In the genomic region with DNA sequence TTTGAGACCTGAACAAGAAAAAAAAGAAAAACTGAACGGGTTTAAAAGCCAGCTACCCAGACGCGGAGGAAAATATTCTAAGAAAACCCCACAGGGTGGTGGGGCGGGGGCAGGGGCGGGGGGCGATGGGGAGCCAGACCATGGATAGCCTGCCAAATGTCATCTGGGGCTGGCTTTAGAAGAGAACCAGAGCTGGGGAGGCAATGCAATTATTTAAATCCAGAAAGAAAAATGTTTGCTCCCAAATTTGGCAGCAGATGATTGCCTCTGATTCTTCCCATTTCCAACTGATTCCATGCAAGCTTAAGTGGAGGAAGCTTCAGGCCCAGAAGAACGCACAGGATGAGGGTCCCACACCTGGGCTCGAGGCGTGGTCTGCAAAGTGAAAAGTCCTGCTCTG, we compare ENCODE assay signal across 20 cellular contexts. TPM values are rescaled to one million over a fixed set of nuclear protein-coding genes. Genes with fewer than 3 reads are reported as not detected.
A peak's percentile ranks its signal among the peaks of the same experiment; 100 is the strongest.
DNase-seq lines count a peak whose midpoint lies in the region; ATAC-seq lines count a peak whose summit lies in the region.
"Had no signal": no experiment of that assay in that cellular context is flagged by ENCODE, and none has a peak within 500 bp of the region (broad histone marks: within the 10 kb centered on the region; RNA-seq: fewer than 3 reads in every experiment).

No MANE protein-coding gene starts in this region.

- H3K27ac ChIP-seq in HUES64 (ENCODE audit: low read depth, low read length) = peak overlapping the region; percentile 71; the same call in 1 of the 2 replicates
- H3K27ac ChIP-seq in ectodermal cell (ENCODE audit: insufficient read depth, low read depth, low read length, poor library complexity, severe bottlenecking) = peak overlapping the region; percentile 70
- H3K27ac ChIP-seq in mesodermal cell (ENCODE audit: low read depth, low read length, severe bottlenecking) = peak overlapping the region; percentile 41
- peak overlapping the region; percentile 94 for H3K27ac ChIP-seq in skeletal muscle tissue (ENCODE audit: low read depth, low read length)
- H3K27ac ChIP-seq: GM23248 had no signal

- DNase-seq in globus pallidus (ENCODE audit: low spot score) (no peak), amygdala (lab: John Stamatoyannopoulos, UW) (no peak)
- DNase-seq: ACHN; C1 segment of cervical spinal cord; CD8-positive, alpha-beta memory T cell; GM23248; Kasumi-1; NCI-H1694; NCI-H2081; NCI-H2171; NCI-H526 had no signal

- ATAC-seq in HG03025 (IDR thresholded peaks at IDR 0.05; ENCODE audit: low FRiP score, unreplicated experiment) = no peak
- ATAC-seq: HCT116, Right ventricle myocardium inferior had no signal

- H3K4me3 ChIP-seq in HUES64 (ENCODE audit: low read length) (no peak overlapping the region), ectodermal cell (ENCODE audit: insufficient read depth, low read depth, low read length) (no peak overlapping the region), mesodermal cell (ENCODE audit: extremely low read depth, insufficient read depth, low read length, poor library complexity, severe bottlenecking) (no peak overlapping the region), skeletal muscle tissue (ENCODE audit: low read length in 3 of 3) (no peak overlapping the region)
- H3K4me3 ChIP-seq: GM23248 had no signal

- no peaks in the 10 kb centered on the region for H3K9me3 ChIP-seq in HUES64 (ENCODE audit: insufficient read depth, low read depth, low read length)
- H3K9me3 ChIP-seq in ectodermal cell (ENCODE audit: control insufficient read depth, low read length) = no peaks in the 10 kb centered on the region
- H3K9me3 ChIP-seq in mesodermal cell (ENCODE audit: control insufficient read depth, low read length) = no peaks in the 10 kb centered on the region
- no peaks in the 10 kb centered on the region for H3K9me3 ChIP-seq in skeletal muscle tissue (ENCODE audit: control insufficient read depth in 3 of 3, low read length in 3 of 3)

- H3K27me3 ChIP-seq in HUES64 (ENCODE audit: insufficient read depth, low read length) = no peaks in the 10 kb centered on the region
- no peaks in the 10 kb centered on the region for H3K27me3 ChIP-seq in ectodermal cell (ENCODE audit: control insufficient read depth, insufficient read depth, low read length, poor library complexity, severe bottlenecking)
- no peaks in the 10 kb centered on the region for H3K27me3 ChIP-seq in skeletal muscle tissue (ENCODE audit: control insufficient read depth in 3 of 3, insufficient read depth in 3 of 3, low read length in 3 of 3)

- H3K9ac ChIP-seq in HUES64 (ENCODE audit: low read depth, low read length) = no peak overlapping the region
- H3K9ac ChIP-seq in skeletal muscle tissue (ENCODE audit: low read depth in 1 of 3, low read length in 3 of 3) = peak overlapping the region in 2 of 3 donors; percentile 53 to 66
- H3K9ac ChIP-seq: GM23248 had no signal

- H3K4me1 ChIP-seq in HUES64 (ENCODE audit: insufficient read depth, low read length) (peaks cover 36% of the 10 kb centered on the region), ectodermal cell (ENCODE audit: control insufficient read depth, insufficient read depth, low read length) (peaks cover 26% of the 10 kb centered on the region), mesodermal cell (ENCODE audit: control insufficient read depth, insufficient read depth, low read length, poor library complexity, severe bottlenecking) (peaks cover 27% of the 10 kb centered on the region), skeletal muscle tissue (ENCODE audit: control insufficient read depth in 3 of 3, insufficient read depth in 3 of 3, low read length in 3 of 3) (peaks cover 71 to 82% (median 79%) of the 10 kb centered on the region in 3 donors)

- H3K36me3 ChIP-seq in HUES64 (ENCODE audit: insufficient read depth, low read length) (peaks cover 10% of the 10 kb centered on the region; the same call in 1 of the 2 replicates), ectodermal cell (ENCODE audit: control insufficient read depth, insufficient read depth, low read length) (no peaks in the 10 kb centered on the region), mesodermal cell (ENCODE audit: control insufficient read depth, insufficient read depth, low read length) (peaks cover 15% of the 10 kb centered on the region), skeletal muscle tissue (ENCODE audit: control insufficient read depth in 3 of 3, insufficient read depth in 3 of 3, low read length in 3 of 3) (no peaks in the 10 kb centered on the region)

- WGBS in HUES64 = 89% methylated on average over 9 of the region's 9 CpGs
- WGBS in ectodermal cell, 2 experiments = 70 to 74% methylated on average over 9 of the region's 9 CpGs
- WGBS in mesodermal cell (ENCODE audit: insufficient coverage in 2 of 2), 2 experiments = 75 to 95% methylated on average over 3 of the region's 9 CpGs

RNA-seq across cellular contexts. Expression of gene ZNF423, which starts 34.8 kb away (rescaled TPM):
- polyA plus RNA-seq in HUES64 (2013, experiment 1 of 2) = 39.8 TPM
- polyA plus RNA-seq in HUES64 (2013, experiment 2 of 2) = 40.8 TPM
- polyA plus RNA-seq in ectodermal cell (2013, experiment 1 of 4) = 86.8 TPM
- polyA plus RNA-seq in ectodermal cell (2013, experiment 2 of 4) = 75.8 TPM
- 49.6 TPM for polyA plus RNA-seq in ectodermal cell (2013, experiment 3 of 4)
- 50.4 TPM for polyA plus RNA-seq in ectodermal cell (2013, experiment 4 of 4)
- polyA plus RNA-seq in mesodermal cell (2013, experiment 1 of 2) = 20.3 TPM
- 16.5 TPM for polyA plus RNA-seq in mesodermal cell (2013, experiment 2 of 2)
- total RNA-seq in skeletal muscle tissue = 16.7 TPM
- total RNA-seq: CD8-positive, alpha-beta memory T cell; MCF 10A; SK-MEL-5 had no signal
- polyA plus RNA-seq: CD8-positive, alpha-beta memory T cell had no signal

Comparison
In these comparisons a context has a peak if more than half of its experiments do, and no peak if none do; other contexts are left out.
1. H3K27ac ChIP-seq: peak in every context shown above with its lines; median percentile 94 in skeletal muscle tissue; 71 in HUES64; 70 in ectodermal cell; 41 in mesodermal cell.